In genomic region chr6:148891027-148891783, GRCh38 we compare ENCODE assay signal across 16 cellular contexts.
"Had no signal": no experiment of that assay in that cellular context is flagged by ENCODE, and none has a peak within 500 bp of the region (broad histone marks: within the 10 kb centered on the region; RNA-seq: fewer than 3 reads in every experiment).

No MANE protein-coding gene starts in this region.

- ATAC-seq: activated T-cell treated with anti-CD3 and anti-CD28 coated beads, Interleukin-2, amount 50 U/mL, for 4 hours; gastroesophageal sphincter; lower lobe of right lung; psoas muscle; T-helper 17 cell had no signal

- H3K4me1 ChIP-seq: lower lobe of right lung, psoas muscle had no signal

- H3K27me3 ChIP-seq: cardiac muscle cell, gastroesophageal sphincter, neutrophil, sigmoid colon had no signal

- H3K9me3 ChIP-seq: gastroesophageal sphincter, lower lobe of right lung, neutrophil, psoas muscle, sigmoid colon had no signal

- H3K4me3 ChIP-seq: cardiac muscle cell, gastroesophageal sphincter, lower lobe of right lung, psoas muscle, sigmoid colon had no signal

- H3K27ac ChIP-seq: cardiac muscle cell, lower lobe of right lung, neutrophil, psoas muscle, sigmoid colon had no signal

- H3K36me3 ChIP-seq: cardiac muscle cell, gastroesophageal sphincter, lower lobe of right lung, neutrophil, sigmoid colon had no signal

- DNase-seq: activated CD4-positive, alpha-beta T cell treated with anti-CD3 and anti-CD28 coated beads, Interleukin-2, amount 50 U/mL, for 4 hours; activated gamma-delta T cell treated with Interleukin-2 at 50 U/mL for 16 hours; activated naive CD8-positive, alpha-beta T cell treated with anti-CD3 and anti-CD28 coated beads for 36 hours; activated T-cell treated with anti-CD3 and anti-CD28 coated beads, Interleukin-2, amount 50 U/mL, for 4 hours; effector CD8-positive, alpha-beta T cell; lower lobe of right lung; midbrain; naive B cell; psoas muscle; sigmoid colon; stimulated activated CD4-positive, alpha-beta T cell treated with anti-CD3 and anti-CD28 coated beads, Interleukin-12 subunit alpha, Interleukin-12 subunit beta, amount 100 ng/mL, for 4 hours; stimulated activated naive CD4-positive, alpha-beta T cell; T-helper 17 cell had no signal
